1 cellular context compared by ENCODE assay signal in genomic region chr2:10274983-10275802, GRCh38.
A peak's percentile ranks its signal among the peaks of the same experiment; 100 is the strongest.
TF ChIP-seq lines count a peak whose summit lies in the region.

No MANE protein-coding gene starts in this region.

TF ChIP-seq in K562, 482 proteins besides CTCF, POLR2A, EP300 and RAD21 (continued from another document and continues in another):
- TF ChIP-seq MAX (CRISPR knock-in tag; IDR thresholded peaks at IDR 0.05): peak; percentile 62; the same call in 1 of the 2 replicates
- no peak for TF ChIP-seq ZNF280B (CRISPR knock-in tag; IDR thresholded peaks at IDR 0.05)
- no peak for TF ChIP-seq LEF1 (IDR thresholded peaks at IDR 0.05)
- no peak for TF ChIP-seq SP1 (CRISPR knock-in tag; IDR thresholded peaks at IDR 0.05)
- no peak for TF ChIP-seq RAD51 (IDR thresholded peaks at IDR 0.05; ENCODE audit: borderline replicate concordance, low read depth)
- peak; percentile 58 for TF ChIP-seq FOSL1 (tag; conservative IDR thresholded peaks at IDR 0.05)
- no peak for TF ChIP-seq CREB5 (CRISPR knock-in tag; IDR thresholded peaks at IDR 0.05)
- no peak for TF ChIP-seq SOX6 (IDR thresholded peaks at IDR 0.05)
- no peak for TF ChIP-seq FOXK1 (CRISPR knock-in tag; IDR thresholded peaks at IDR 0.05; ENCODE audit: borderline replicate concordance)
- TF ChIP-seq ESRRA (IDR thresholded peaks at IDR 0.05; ENCODE audit: borderline replicate concordance, low read depth): peak; percentile 93
- no peak for TF ChIP-seq SNIP1 (IDR thresholded peaks at IDR 0.05; ENCODE audit: low read depth)
- peak in 1 of 2 experiments; percentile 57; a peak in 1 of 4 replicates for TF ChIP-seq MNT (conservative IDR thresholded peaks at IDR 0.05)
- TF ChIP-seq TOE1 (IDR thresholded peaks at IDR 0.05; ENCODE audit: borderline replicate concordance): no peak
- no peak for TF ChIP-seq TOE1 (CRISPR knock-in tag; IDR thresholded peaks at IDR 0.05; ENCODE audit: borderline replicate concordance, low read depth)
- no peak for TF ChIP-seq TEAD2 (tag; IDR thresholded peaks at IDR 0.05)
- no peak for TF ChIP-seq THAP12 (CRISPR knock-in tag; IDR thresholded peaks at IDR 0.05)
- TF ChIP-seq HNRNPH1 (optimal IDR thresholded peaks at IDR 0.05; ENCODE audit: low read depth, low read length): no peak
- TF ChIP-seq ZBTB43 (CRISPR knock-in tag; IDR thresholded peaks at IDR 0.05): no peak
- no peak for TF ChIP-seq XRCC4 (IDR thresholded peaks at IDR 0.05; ENCODE audit: extremely low read depth, insufficient read depth, insufficient read length)
- peak; percentile 66 for TF ChIP-seq EP400 (IDR thresholded peaks at IDR 0.05)
- no peak for TF ChIP-seq CHCHD3 (CRISPR knock-in tag; IDR thresholded peaks at IDR 0.05)
- TF ChIP-seq DEAF1 (CRISPR knock-in tag; IDR thresholded peaks at IDR 0.05): no peak
- no peak for TF ChIP-seq ZNF79 (CRISPR knock-in tag; IDR thresholded peaks at IDR 0.05; ENCODE audit: low read depth)
- TF ChIP-seq NCOA6 (IDR thresholded peaks at IDR 0.05): no peak
- TF ChIP-seq CREM (IDR thresholded peaks at IDR 0.05; ENCODE audit: low read depth): 0 out of 2 replicates have a peak, but pooled peaks have one; percentile 17
- no peak for TF ChIP-seq ZNF511 (CRISPR knock-in tag; IDR thresholded peaks at IDR 0.05)
- no peak for TF ChIP-seq GATAD2A (IDR thresholded peaks at IDR 0.05)
- TF ChIP-seq ZBTB1 (CRISPR knock-in tag; IDR thresholded peaks at IDR 0.05; ENCODE audit: borderline replicate concordance, low read depth): no peak
- no peak for TF ChIP-seq RBM39 (optimal IDR thresholded peaks at IDR 0.05; ENCODE audit: low read depth, low read length)
- TF ChIP-seq BMI1 (IDR thresholded peaks at IDR 0.05; ENCODE audit: low read length): peak; percentile 70
- TF ChIP-seq HNRNPL (IDR thresholded peaks at IDR 0.05; ENCODE audit: low read depth, low read length): no peak
- TF ChIP-seq ATF7 (IDR thresholded peaks at IDR 0.05): peak; percentile 49; the same call in 1 of the 2 replicates
- TF ChIP-seq MGA (IDR thresholded peaks at IDR 0.05): peak; percentile 69
- TF ChIP-seq L3MBTL2 (IDR thresholded peaks at IDR 0.05): peak; percentile 79
- TF ChIP-seq HDAC1 (IDR thresholded peaks at IDR 0.05): no peak
- no peak for TF ChIP-seq CHD1 (IDR thresholded peaks at IDR 0.05; ENCODE audit: low read length)
- no peak for TF ChIP-seq ETS1 (conservative IDR thresholded peaks at IDR 0.05; ENCODE audit: control insufficient read depth, low read depth, low read length)
- no peak for TF ChIP-seq ADNP (tag; IDR thresholded peaks at IDR 0.05)
